In genomic region chr4:155769092-155769491, GRCh38 we compare ENCODE assay signal across 1 cellular context.
TF ChIP-seq lines count a peak whose summit lies in the region.

No MANE protein-coding gene starts in this region.

TF ChIP-seq in GM12878, 131 proteins besides CTCF, POLR2A, EP300 and RAD21 (continued from another document):
- TF ChIP-seq REST (IDR thresholded peaks at IDR 0.05; ENCODE audit: low read depth, low read length): no peak
- peak; percentile 61; the same call in 1 of the 2 replicates for TF ChIP-seq IKZF1 (conservative IDR thresholded peaks at IDR 0.05)
- no peak for TF ChIP-seq CBX5 (IDR thresholded peaks at IDR 0.05; ENCODE audit: low read depth)
- TF ChIP-seq ATF7 (IDR thresholded peaks at IDR 0.05; ENCODE audit: low read depth): 0 out of 2 replicates have a peak, but pooled peaks have one; percentile 41
- TF ChIP-seq NR2C2 (IDR thresholded peaks at IDR 0.05; ENCODE audit: borderline replicate concordance, control insufficient read depth, insufficient read length, low read depth): no peak
- TF ChIP-seq YY1 (IDR thresholded peaks at IDR 0.05; ENCODE audit: low read depth, low read length): no peak
- TF ChIP-seq TCF7 (IDR thresholded peaks at IDR 0.05; ENCODE audit: borderline replicate concordance): no peak
- TF ChIP-seq RFX5 (IDR thresholded peaks at IDR 0.05; ENCODE audit: low read depth, low read length): no peak
- TF ChIP-seq IKZF2 (IDR thresholded peaks at IDR 0.05): peak; percentile 49 to 66; a peak in 2 of 4 replicates
- TF ChIP-seq SP1 (IDR thresholded peaks at IDR 0.05; ENCODE audit: low read depth, low read length): no peak
- peak; percentile 41; the same call in 1 of the 2 replicates for TF ChIP-seq NR2F1 (conservative IDR thresholded peaks at IDR 0.05)
- no peak for TF ChIP-seq EZH2 (IDR thresholded peaks at IDR 0.05; ENCODE audit: borderline replicate concordance, control insufficient read depth, low read depth, low read length)
- no peak for TF ChIP-seq KDM1A (IDR thresholded peaks at IDR 0.05; ENCODE audit: borderline replicate concordance)
- TF ChIP-seq NFYA (IDR thresholded peaks at IDR 0.05; ENCODE audit: borderline replicate concordance, low read depth, low read length): no peak
- TF ChIP-seq MTA2 (IDR thresholded peaks at IDR 0.05; ENCODE audit: low read depth): 0 out of 2 replicates have a peak, but pooled peaks have one; percentile 35
- peak; percentile 60; the same call in 1 of the 2 replicates for TF ChIP-seq SPI1 (IDR thresholded peaks at IDR 0.05; ENCODE audit: borderline replicate concordance, insufficient read depth, low read depth, low read length)
